10 cellular contexts compared by ENCODE assay signal in genomic region chr19:5850743-5851293, GRCh38. TPM values are rescaled to one million over a fixed set of nuclear protein-coding genes. Genes with fewer than 3 reads are reported as not detected.
A peak's percentile ranks its signal among the peaks of the same experiment; 100 is the strongest.
DNase-seq lines count a peak whose midpoint lies in the region; ATAC-seq and TF ChIP-seq lines count a peak whose summit lies in the region.
"Had no signal": no experiment of that assay in that cellular context is flagged by ENCODE, and none has a peak within 500 bp of the region (broad histone marks: within the 10 kb centered on the region; RNA-seq: fewer than 3 reads in every experiment).

No MANE protein-coding gene starts in this region.

- TF ChIP-seq POLR2A in breast epithelium (IDR thresholded peaks at IDR 0.05) (no peak), erythroblast (IDR thresholded peaks at IDR 0.05; ENCODE audit: low read length) (no peak)

- H3K27ac ChIP-seq in breast epithelium, result peak overlapping the region; percentile 52 to 54
- H3K27ac ChIP-seq in lung (ENCODE audit: low read depth in 1 of 2, low read length in 1 of 2), result peak overlapping the region in 1 of 2 donors; percentile 87

- H3K4me1 ChIP-seq in breast epithelium, result no peaks in the 10 kb centered on the region
- peaks cover 0 to 3% of the 10 kb centered on the region in 2 donors for H3K4me1 ChIP-seq in lung (ENCODE audit: control insufficient read depth in 2 of 2, insufficient read depth in 2 of 2, low read length in 2 of 2)

- H3K4me3 ChIP-seq in AG10803 (ENCODE audit: low read length) (no peak overlapping the region), breast epithelium (peak overlapping the region in 1 of 3 donors; percentile 6), lung (no peak overlapping the region)

- no peak for TF ChIP-seq CTCF in AG10803 (conservative IDR thresholded peaks at IDR 0.05; ENCODE audit: low read length)
- no peak for TF ChIP-seq CTCF in breast epithelium (IDR thresholded peaks at IDR 0.05)
- no peak for TF ChIP-seq CTCF in lung (IDR thresholded peaks at IDR 0.05; ENCODE audit: control extremely low read depth, extremely low read depth)
- no peak for TF ChIP-seq CTCF in mesothelial cell of epicardium (IDR thresholded peaks at IDR 0.05; ENCODE audit: unreplicated experiment)

- H3K27me3 Mint-ChIP-seq in mesothelial cell of epicardium (ENCODE audit: low read depth), result peaks cover 13% of the 10 kb centered on the region

- H3K27me3 ChIP-seq in breast epithelium (no peaks in the 10 kb centered on the region), lung (ENCODE audit: control insufficient read depth, insufficient read depth) (no peaks in the 10 kb centered on the region)

- H3K4me3 Mint-ChIP-seq in mesothelial cell of epicardium, result no peak overlapping the region

- 15 to 28% methylated on average over 5 of the region's 5 CpGs for WGBS in lung, 2 donors

- H3K36me3 Mint-ChIP-seq in mesothelial cell of epicardium, result no peaks in the 10 kb centered on the region

- intact Hi-C loops in breast epithelium (cut with DNase I; ENCODE audit: low total_unique reads), result no loop called here

- H3K4me1 Mint-ChIP-seq in mesothelial cell of epicardium, result peaks cover 3% of the 10 kb centered on the region

- no peaks in the 10 kb centered on the region for H3K9me3 Mint-ChIP-seq in mesothelial cell of epicardium

- H3K9me3 ChIP-seq in breast epithelium (no peaks in the 10 kb centered on the region), lung (ENCODE audit: control insufficient read depth in 2 of 2, insufficient read depth in 1 of 2, low read length in 1 of 2) (no peaks in the 10 kb centered on the region)

- no peak for ATAC-seq in lung (ENCODE audit: insufficient read depth, low FRiP score)

- H3K27ac Mint-ChIP-seq in mesothelial cell of epicardium, result no peak overlapping the region

- no peaks in the 10 kb centered on the region for H3K36me3 ChIP-seq in breast epithelium
- H3K36me3 ChIP-seq in lung (ENCODE audit: control insufficient read depth in 2 of 2, insufficient read depth in 2 of 2, low read length in 2 of 2), result no peaks in the 10 kb centered on the region

- DNase-seq in AG10803 (ENCODE audit: low read depth) (peak; percentile 56), M059J (ENCODE audit: low read depth) (peak; percentile 60), breast epithelium (ENCODE audit: low spot score in 2 of 2) (peak in 1 of 2 donors; percentile 53), lung (ENCODE audit: low spot score) (peak; percentile 84), NCI-H82 (lab: John Stamatoyannopoulos, UW) (no peak), mesothelial cell of epicardium (ENCODE audit: low spot score in 2 of 2, unreplicated experiment in 2 of 2) (no peak), erythroblast (lab: John Stamatoyannopoulos, UW) (no peak)
- DNase-seq in central memory CD4-positive, alpha-beta T cell, result no peak

RNA-seq across cellular contexts. Expression of gene FUT3, which starts 0.4 kb away (rescaled TPM):
- total RNA-seq in M059J (2014; rRNA removed; shearing (Covaris generic)), result not detected in 2 replicates
- total RNA-seq in breast epithelium (1 to 10 TPM in 2 of 3 donors, not detected in 1; 1.3 to 2.9 TPM), lung (10 to 100 TPM in 1 of 2 donors, 1 to 10 TPM in 1; 1.5 to 31.4 TPM), mesothelial cell of epicardium (0.49 to 1.1 TPM (median 0.90 TPM) in 3 replicates)
- polyA plus RNA-seq in lung, result 10 to 100 TPM; 11.3 to 25.1 TPM
- total RNA-seq: T-helper 1 cell treated with Interleukin-12 subunit alpha and Interleukin-12 subunit beta and Interleukin-4 antibody, amounts not matched to agents 30 ng/mL and 1 ng/mL, for 36 hours had no signal

RNA-seq across cellular contexts. Expression of gene FUT6, which starts 11.3 kb away (rescaled TPM):
- not detected in 2 replicates for total RNA-seq in M059J (2014; rRNA removed; shearing (Covaris generic))
- total RNA-seq in breast epithelium (1 to 10 TPM in 1 of 3 donors, under 1 TPM in 1, not detected in 1; 0.73 to 4.3 TPM), lung (1 to 10 TPM in 1 of 2 donors, not detected in 1; 1.9 TPM), mesothelial cell of epicardium (0.32 TPM in 1 of 3 replicates, not detected in the others)
- polyA plus RNA-seq in lung, result 1 to 10 TPM in 1 of 2 donors, under 1 TPM in 1; 0.67 to 2.6 TPM
- total RNA-seq: epithelial cell of proximal tubule; T-helper 1 cell treated with Interleukin-12 subunit alpha and Interleukin-12 subunit beta and Interleukin-4 antibody, amounts not matched to agents 30 ng/mL and 1 ng/mL, for 36 hours had no signal

RNA-seq across cellular contexts. Expression of gene FUT5, which starts 19.5 kb away (rescaled TPM):
- total RNA-seq in M059J (2014; rRNA removed; shearing (Covaris generic)), result not detected in 2 replicates
- total RNA-seq in breast epithelium, result not detected
- total RNA-seq in lung, result not detected
- not detected for polyA plus RNA-seq in lung
- total RNA-seq in mesothelial cell of epicardium, result 0.47 to 0.79 TPM (median 0.73 TPM) in 3 replicates
- total RNA-seq: epithelial cell of proximal tubule; T-helper 1 cell treated with Interleukin-12 subunit alpha and Interleukin-12 subunit beta and Interleukin-4 antibody, amounts not matched to agents 30 ng/mL and 1 ng/mL, for 36 hours had no signal

RNA-seq across cellular contexts. Expression of gene NRTN, which starts 46.0 kb away (rescaled TPM):
- 0.67 TPM in 1 of 2 replicates, not detected in the other for total RNA-seq in M059J (2014; rRNA removed; shearing (Covaris generic))
- 1 to 10 TPM in 2 of 3 donors, under 1 TPM in 1; 0.48 to 1.8 (median 1.6) TPM for total RNA-seq in breast epithelium
- total RNA-seq in lung, result 1 to 10 TPM in 1 of 2 donors, under 1 TPM in 1; 0.23 to 3.3 TPM
- polyA plus RNA-seq in lung, result 1 to 10 TPM; 1.2 to 1.7 TPM
- 1.7 to 2.8 TPM (median 2.4 TPM) in 3 replicates for total RNA-seq in mesothelial cell of epicardium

RNA-seq across cellular contexts. Expression of gene NDUFA11, which starts 52.8 kb away (rescaled TPM):
- 246 and 328 TPM in 2 replicates for total RNA-seq in M059J (2014; rRNA removed; shearing (Covaris generic))
- total RNA-seq in breast epithelium (100 to 1,000 TPM; 186 to 278 (median 186) TPM), lung (100 to 1,000 TPM in 1 of 2 donors, 10 to 100 TPM in 1; 52.5 to 219 TPM), mesothelial cell of epicardium (229 to 235 TPM (median 233 TPM) in 3 replicates)
- 100 to 1,000 TPM; 337 to 344 TPM for polyA plus RNA-seq in lung

Comparison
In these comparisons a context has a peak if more than half of its experiments do, and no peak if none do; other contexts are left out.
1. DNase-seq: peak in AG10803 (single experiment), M059J (single experiment) and lung (single experiment); none in central memory CD4-positive, alpha-beta T cell (single experiment), NCI-H82 (single experiment), mesothelial cell of epicardium (0 of 2) and erythroblast (0 of 2).